In genomic region chr6:165855856-165856255, GRCh38 we compare ENCODE assay signal across 30 cellular contexts.
DNase-seq lines count a peak whose midpoint lies in the region; ATAC-seq, FAIRE-seq and TF ChIP-seq lines count a peak whose summit lies in the region.
"Had no signal": no experiment of that assay in that cellular context is flagged by ENCODE, and none has a peak within 500 bp of the region (broad histone marks: within the 10 kb centered on the region; RNA-seq: fewer than 3 reads in every experiment).

No MANE protein-coding gene starts in this region.

- 93% methylated on average over 5 of the region's 5 CpGs for WGBS in A549 (ENCODE audit: missing lambda C conversion rate)
- 91% methylated on average over 5 of the region's 5 CpGs for WGBS in esophagus muscularis mucosa
- WGBS in smooth muscle cell (ENCODE audit: low lambda C conversion rate) = 86% methylated on average over 5 of the region's 5 CpGs

- H3K9me3 ChIP-seq in A549 = no peaks in the 10 kb centered on the region
- no peaks in the 10 kb centered on the region for H3K9me3 ChIP-seq in esophagus muscularis mucosa
- H3K9me3 ChIP-seq in smooth muscle cell (replicated peaks; ENCODE audit: low read depth) = no peaks in the 10 kb centered on the region
- H3K9me3 ChIP-seq: BE2C; BLaER1; BLaER1 treated with 17β-estradiol and CSF1 and Interleukin-3, amounts not matched to agents 10 nM and 100 nM; Caco-2 had no signal

- intact Hi-C loops in esophagus muscularis mucosa (cut with DNase I) = no loop called here

- H3K27ac ChIP-seq in A549 = no peak overlapping the region
- no peak overlapping the region for H3K27ac ChIP-seq in esophagus muscularis mucosa (replicated peaks in 1 of 4)
- H3K27ac ChIP-seq in smooth muscle cell (ENCODE audit: low read depth) = no peak overlapping the region
- H3K27ac ChIP-seq: 22Rv1; BLaER1; BLaER1 treated with 17β-estradiol and CSF1 and Interleukin-3, amounts not matched to agents 10 nM and 100 nM; C4-2B had no signal

- H3K36me3 ChIP-seq in esophagus muscularis mucosa (no peaks in the 10 kb centered on the region), smooth muscle cell (ENCODE audit: low read depth) (no peaks in the 10 kb centered on the region)
- H3K36me3 ChIP-seq: BE2C; BLaER1; BLaER1 treated with 17β-estradiol and CSF1 and Interleukin-3, amounts not matched to agents 10 nM and 100 nM had no signal

- H3F3A ChIP-seq in smooth muscle cell (ENCODE audit: low read depth) = no peaks in the 10 kb centered on the region

- TF ChIP-seq POLR2A in A549 (IDR thresholded peaks at IDR 0.05; ENCODE audit: low read length) (no peak), esophagus muscularis mucosa (IDR thresholded peaks at IDR 0.05; ENCODE audit: low read depth) (no peak)

- no peak for ATAC-seq in A549
- ATAC-seq: CD8-positive, alpha-beta T cell had no signal

- CTCF ChIA-PET in A549 (lab: Yijun Ruan, JAX) = no interaction called here

- POLR2A ChIA-PET in A549 (lab: Yijun Ruan, JAX) = no interaction called here

- H4K20me1 ChIP-seq in smooth muscle cell (ENCODE audit: low read depth) = no peaks in the 10 kb centered on the region
- H4K20me1 ChIP-seq: BLaER1; BLaER1 treated with 17β-estradiol and CSF1 and Interleukin-3, amounts not matched to agents 10 nM and 100 nM had no signal

- DNase-seq in A549 (ENCODE audit: low read depth in 1 of 2, low spot score in 1 of 2) = no peak
- DNase-seq in esophagus muscularis mucosa (ENCODE audit: extremely low spot score) = peak; percentile 74
- DNase-seq in NCI-H345 treated with DMSO at 0.1 percent for 48 hours (lab: John Stamatoyannopoulos, UW; ENCODE audit: unreplicated experiment) = no peak
- no peak for DNase-seq in smooth muscle cell (lab: John Stamatoyannopoulos, UW; ENCODE audit: unreplicated experiment)
- DNase-seq: 8988T; ACHN; AML-193; BE2C; C1 segment of cervical spinal cord; Caco-2; Calu3; CD4-positive, alpha-beta memory T cell; CD4-positive, alpha-beta T cell; CD4-positive, CD25-positive, alpha-beta regulatory T cell; CD8-positive, alpha-beta memory T cell; CD8-positive, alpha-beta T cell; COR-L47; DMS 273 treated with DMSO at 0.1 percent for 48 hours; DMS153; DMS53; DMS79; DMS79 treated with DMSO at 0.1 percent for 48 hours; DND-41; EL had no signal

- H3K27me3 ChIP-seq in esophagus muscularis mucosa (peaks cover 0 to 30% (median 16%) of the 10 kb centered on the region in 4 donors), smooth muscle cell (ENCODE audit: low read depth) (peaks cover 85% of the 10 kb centered on the region)
- H3K27me3 ChIP-seq: BE2C; BLaER1; BLaER1 treated with 17β-estradiol and CSF1 and Interleukin-3, amounts not matched to agents 10 nM and 100 nM had no signal

- TF ChIP-seq RAD21 in A549 (conservative IDR thresholded peaks at IDR 0.05 in 1 of 2, IDR thresholded peaks at IDR 0.05 in 1 of 2) = no peak

- H3K4me1 ChIP-seq in A549 (peaks cover 29% of the 10 kb centered on the region), esophagus muscularis mucosa (peaks cover 8 to 28% (median 14%) of the 10 kb centered on the region in 4 donors), smooth muscle cell (ENCODE audit: low read depth) (no peaks in the 10 kb centered on the region)
- H3K4me1 ChIP-seq: BE2C; BLaER1; BLaER1 treated with 17β-estradiol and CSF1 and Interleukin-3, amounts not matched to agents 10 nM and 100 nM; Caco-2 had no signal

- no peak overlapping the region for H3K4me3 ChIP-seq in A549
- H3K4me3 ChIP-seq in esophagus muscularis mucosa = no peak overlapping the region
- H3K4me3 ChIP-seq in smooth muscle cell = no peak overlapping the region
- H3K4me3 ChIP-seq: BLaER1; BLaER1 treated with 17β-estradiol and CSF1 and Interleukin-3, amounts not matched to agents 10 nM and 100 nM had no signal

- no peak for TF ChIP-seq EP300 in A549 (IDR thresholded peaks at IDR 0.05)
- TF ChIP-seq EP300 in esophagus muscularis mucosa (IDR thresholded peaks at IDR 0.05) = no peak

- no peak for FAIRE-seq in A549 (lab: Jason Lieb, UNC)
- FAIRE-seq: A204.1, D721Med had no signal

- H2AFZ ChIP-seq in smooth muscle cell (ENCODE audit: low read depth) = no peak overlapping the region

- H3K79me2 ChIP-seq in smooth muscle cell (ENCODE audit: low read depth) = no peaks in the 10 kb centered on the region

- no peak for TF ChIP-seq CTCF in A549 (IDR thresholded peaks at IDR 0.05)
- TF ChIP-seq CTCF in esophagus muscularis mucosa (IDR thresholded peaks at IDR 0.05) = no peak
- TF ChIP-seq CTCF in smooth muscle cell (IDR thresholded peaks at IDR 0.05; ENCODE audit: borderline replicate concordance, insufficient read depth, poor library complexity, severe bottlenecking) = no peak

- no peak overlapping the region for H3K9ac ChIP-seq in smooth muscle cell (ENCODE audit: low read depth)
- H3K9ac ChIP-seq: BLaER1; BLaER1 treated with 17β-estradiol and CSF1 and Interleukin-3, amounts not matched to agents 10 nM and 100 nM had no signal

- H3K4me2 ChIP-seq in A549 (no peak overlapping the region), smooth muscle cell (no peak overlapping the region)
- H3K4me2 ChIP-seq: BLaER1; BLaER1 treated with 17β-estradiol and CSF1 and Interleukin-3, amounts not matched to agents 10 nM and 100 nM had no signal

TF ChIP-seq in A549, 52 proteins besides CTCF, POLR2A, EP300 and RAD21:
- TF ChIP-seq HDAC2 (IDR thresholded peaks at IDR 0.05) (no peak), CHD2 (IDR thresholded peaks at IDR 0.05; ENCODE audit: low read length, partially characterized antibody) (no peak), FOSL2 (IDR thresholded peaks at IDR 0.05) (no peak), FOSL2 (CRISPR knock-in tag; IDR thresholded peaks at IDR 0.05) (0 out of 2 replicates have a peak, but pooled peaks have one; percentile 6), HES2 (IDR thresholded peaks at IDR 0.05) (no peak), KDM5A (IDR thresholded peaks at IDR 0.05) (no peak), GATA3 (IDR thresholded peaks at IDR 0.05; ENCODE audit: borderline replicate concordance) (no peak), NPAS2 (CRISPR knock-in tag; IDR thresholded peaks at IDR 0.05; ENCODE audit: borderline replicate concordance) (no peak)
